Comparison of ENCODE assay signal across 18 cellular contexts in the genomic region with DNA sequence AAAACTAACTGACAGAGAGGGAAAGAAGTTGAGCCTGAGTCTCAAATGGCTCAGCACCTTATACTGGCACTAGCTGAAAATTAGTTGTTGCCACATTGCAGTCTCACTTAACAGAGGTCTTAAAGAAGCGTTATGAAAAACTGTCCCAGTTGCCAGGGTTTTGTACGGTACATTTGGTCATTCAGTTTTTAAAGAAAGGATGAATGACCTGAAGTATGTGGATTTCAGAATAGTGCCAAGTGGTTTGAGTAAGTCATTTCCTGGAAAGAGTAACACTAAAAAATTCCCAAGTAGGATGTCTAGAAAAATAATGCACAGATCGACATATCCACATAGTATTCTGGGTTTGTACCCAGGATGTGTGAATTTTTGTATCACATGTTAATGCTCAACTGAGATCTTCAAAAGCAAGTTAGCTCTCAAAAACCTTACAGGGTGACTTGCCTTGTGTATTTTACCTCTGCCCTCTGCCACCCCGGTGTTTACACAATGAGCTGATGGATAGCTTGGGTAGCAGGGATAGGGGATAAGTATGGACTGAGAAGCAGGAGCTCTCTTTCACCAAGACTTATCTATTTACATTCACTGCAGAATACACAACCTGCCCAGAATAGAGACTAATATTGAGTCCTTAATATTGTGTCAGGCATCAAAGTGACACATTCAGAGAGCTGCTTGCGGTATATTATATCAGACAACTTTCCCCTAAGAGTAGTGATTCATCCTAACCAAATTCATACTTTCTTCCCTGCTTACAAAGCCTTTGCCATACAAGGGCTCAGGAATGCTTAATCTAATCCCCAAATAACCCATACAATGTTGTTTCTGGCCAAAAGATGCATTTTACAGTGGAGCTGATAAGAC.
A peak's percentile ranks its signal among the peaks of the same experiment; 100 is the strongest.
DNase-seq lines count a peak whose midpoint lies in the region; ATAC-seq, FAIRE-seq and TF ChIP-seq lines count a peak whose summit lies in the region.
"Had no signal": no experiment of that assay in that cellular context is flagged by ENCODE, and none has a peak within 500 bp of the region (broad histone marks: within the 10 kb centered on the region; RNA-seq: fewer than 3 reads in every experiment).

No MANE protein-coding gene starts in this region.

- DNase-seq in HT1080 (ENCODE audit: low read depth): peak; percentile 71
- peak; percentile 92 for DNase-seq in astrocyte (ENCODE audit: low read depth)
- DNase-seq in glomerular visceral epithelial cell (ENCODE audit: extremely low spot score): peak; percentile 52
- DNase-seq in activated gamma-delta T cell (lab: John Stamatoyannopoulos, UW): no peak
- no peak for DNase-seq in left ventricle myocardium superior
- no peak for DNase-seq in cerebellum (ENCODE audit: low spot score)
- DNase-seq: activated CD4-positive, alpha-beta T cell treated with anti-CD3 and anti-CD28 coated beads, Interleukin-2, amount 10 ng/mL, durations not matched to agents 24 days and 14 days; activated naive CD4-positive, alpha-beta T cell treated with anti-CD3 and anti-CD28 coated beads, Interleukin-2, amount 50 U/mL, for 16 hours; CD4-positive, CD25-positive, alpha-beta regulatory T cell; central memory CD4-positive, alpha-beta T cell; H7; NCI-H1048; right cardiac atrium; SHP77; stimulated activated CD4-positive, alpha-beta T cell treated with anti-CD3 and anti-CD28 coated beads, Interleukin-2, amount 100 ng/mL, for 24 hours; T1000 had no signal

- no peak overlapping the region for H3K4me3 Mint-ChIP-seq in astrocyte (ENCODE audit: unreplicated experiment)
- H3K4me3 Mint-ChIP-seq: activated CD4-positive, alpha-beta T cell treated with anti-CD3 and anti-CD28 coated beads, Interleukin-2, amount 10 ng/mL, durations not matched to agents 24 days and 14 days; CD4-positive, CD25-positive, alpha-beta regulatory T cell; neural crest cell had no signal

- H2AFZ ChIP-seq in astrocyte (ENCODE audit: low read depth, low read length): peak overlapping the region; percentile 0

- peak overlapping the region; percentile 60 for H3K27ac ChIP-seq in astrocyte (ENCODE audit: low read depth, low read length)

- ATAC-seq in left ventricle myocardium superior (no peak), GM21737 (IDR thresholded peaks at IDR 0.05; ENCODE audit: unreplicated experiment) (no peak)
- ATAC-seq: right cardiac atrium had no signal

- H4K20me1 ChIP-seq in astrocyte (ENCODE audit: insufficient read depth, low read length): no peaks in the 10 kb centered on the region

- no peaks in the 10 kb centered on the region for H3K9me3 Mint-ChIP-seq in astrocyte (ENCODE audit: unreplicated experiment)
- H3K9me3 Mint-ChIP-seq: activated CD4-positive, alpha-beta T cell treated with anti-CD3 and anti-CD28 coated beads, Interleukin-2, amount 10 ng/mL, durations not matched to agents 24 days and 14 days; neural crest cell had no signal

- H3K9me3 ChIP-seq in astrocyte (ENCODE audit: insufficient read depth, low read depth, low read length): no peaks in the 10 kb centered on the region

- peak; percentile 91 for FAIRE-seq in astrocyte (lab: Jason Lieb, UNC)

- H3K4me1 Mint-ChIP-seq in astrocyte (ENCODE audit: low read depth, unreplicated experiment): peaks cover 21% of the 10 kb centered on the region
- H3K4me1 Mint-ChIP-seq: activated CD4-positive, alpha-beta T cell treated with anti-CD3 and anti-CD28 coated beads, Interleukin-2, amount 10 ng/mL, durations not matched to agents 24 days and 14 days; CD4-positive, CD25-positive, alpha-beta regulatory T cell; neural crest cell had no signal

- no peak for TF ChIP-seq CTCF in astrocyte (IDR thresholded peaks at IDR 0.05; ENCODE audit: insufficient read depth, low read depth, low read length)

- no peaks in the 10 kb centered on the region for H3K27me3 ChIP-seq in astrocyte (ENCODE audit: insufficient read depth, low read length)

- intact Hi-C loops in left ventricle myocardium superior (cut with micrococcal nuclease): no loop called here

- peak overlapping the region; percentile 39 for H3K9ac ChIP-seq in astrocyte (ENCODE audit: low read length)

- H3K36me3 Mint-ChIP-seq in astrocyte (ENCODE audit: low read depth, unreplicated experiment): no peaks in the 10 kb centered on the region
- H3K36me3 Mint-ChIP-seq: CD4-positive, CD25-positive, alpha-beta regulatory T cell had no signal

- H3K27me3 Mint-ChIP-seq in astrocyte (ENCODE audit: low read depth, unreplicated experiment): no peaks in the 10 kb centered on the region
- H3K27me3 Mint-ChIP-seq: activated CD4-positive, alpha-beta T cell treated with anti-CD3 and anti-CD28 coated beads, Interleukin-2, amount 10 ng/mL, durations not matched to agents 24 days and 14 days; CD4-positive, CD25-positive, alpha-beta regulatory T cell had no signal

- H3K4me3 ChIP-seq in astrocyte (ENCODE audit: insufficient read depth, low read depth, low read length): peak overlapping the region; percentile 30

- H3K79me2 ChIP-seq in astrocyte (ENCODE audit: insufficient read depth, low read length): no peaks in the 10 kb centered on the region

- peak overlapping the region; percentile 81 for H3K4me2 ChIP-seq in astrocyte (ENCODE audit: low read length)

- no peaks in the 10 kb centered on the region for H3K36me3 ChIP-seq in astrocyte (ENCODE audit: insufficient read depth, low read length)

- H3K27ac Mint-ChIP-seq in astrocyte (ENCODE audit: unreplicated experiment): no peak overlapping the region
- H3K27ac Mint-ChIP-seq: activated CD4-positive, alpha-beta T cell treated with anti-CD3 and anti-CD28 coated beads, Interleukin-2, amount 10 ng/mL, durations not matched to agents 24 days and 14 days; CD4-positive, CD25-positive, alpha-beta regulatory T cell had no signal

- peaks cover 17% of the 10 kb centered on the region for H3K4me1 ChIP-seq in astrocyte (ENCODE audit: insufficient read depth, low read length)

Comparison
In these comparisons a context has a peak if more than half of its experiments do, and no peak if none do; other contexts are left out.
1. DNase-seq: peak in HT1080 (single experiment), astrocyte (single experiment) and glomerular visceral epithelial cell (single experiment); none in activated gamma-delta T cell (single experiment), left ventricle myocardium superior (single experiment) and cerebellum (single experiment).